ENCODE assay signal across 19 cellular contexts in the genomic region with DNA sequence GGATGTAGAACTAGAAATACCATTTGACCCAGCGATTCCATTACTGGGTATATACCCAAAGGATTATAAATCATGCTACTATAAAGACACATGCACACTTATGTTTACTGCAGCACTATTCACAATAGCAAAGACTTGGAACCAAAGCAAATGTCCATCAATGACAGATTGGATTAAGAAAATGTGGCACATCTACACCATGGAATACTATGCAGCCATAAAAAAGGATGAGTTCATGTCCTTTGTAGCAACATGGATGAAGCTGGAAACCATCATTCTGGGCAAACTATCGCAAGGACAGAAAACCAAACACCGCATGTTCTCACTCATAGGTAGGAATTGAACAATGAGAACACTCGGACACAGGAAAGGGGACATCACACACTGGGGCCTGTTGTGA. TPM values are rescaled to one million over a fixed set of nuclear protein-coding genes. Genes with fewer than 3 reads are reported as not detected.
"Had no signal": no experiment of that assay in that cellular context is flagged by ENCODE, and none has a peak within 500 bp of the region (broad histone marks: within the 10 kb centered on the region; RNA-seq: fewer than 3 reads in every experiment).

No MANE protein-coding gene starts in this region.

RNA-seq across cellular contexts. Expression of gene SP9, which starts 24.9 kb away (rescaled TPM):
- total RNA-seq: activated naive CD4-positive, alpha-beta T cell treated with anti-CD3 and anti-CD28 coated beads for 36 hours; activated naive CD4-positive, alpha-beta T cell treated with anti-CD3 and anti-CD28 coated beads, Interleukin-2, amount 50 U/mL, for 72 hours; activated naive CD8-positive, alpha-beta T cell treated with anti-CD3 and anti-CD28 coated beads for 36 hours; activated naive CD8-positive, alpha-beta T cell treated with anti-CD3 and anti-CD28 coated beads, Interleukin-2, amount 10 ng/mL, durations not matched to agents 7 days and 5 days; activated T-cell treated with anti-CD3 and anti-CD28 coated beads, Interleukin-2, amount 50 U/mL, for 4 hours; activated T-cell treated with anti-CD3 and anti-CD28 coated beads, Interleukin-2, amount 50 U/mL, for 72 hours; activated T-helper 1 cell treated with anti-CD3 and anti-CD28 coated beads, Interleukin-12 subunit alpha, Interleukin-12 subunit beta, Interleukin-2, Interleukin-4 antibody, amounts not matched to agents 30 ng/mL and 10 ng/mL and 1 ng/mL, durations not matched to agents 14 hours and 24 hours and 36 hours; activated T-helper 17 cell treated with anti-CD3 and anti-CD28 coated beads, Interleukin-2, amount 50 U/mL, for 72 hours; activated T-helper 2 cell treated with anti-CD3 and anti-CD28 coated beads, Interferon-gamma antibody, Interleukin-2, Interleukin-4, amounts not matched to agents 10 μg/mL and 5 μg/mL and 100 μg/mL, durations not matched to agents 14 hours and 24 hours and 36 hours; adrenal gland; aorta; ascending aorta; astrocyte; body of pancreas; bronchial epithelial cell; cardiac muscle cell; cardiac septum; chondrocyte had no signal
- polyA plus RNA-seq: adipose tissue, adrenal gland, cardiac muscle cell had no signal
